ENCODE assay signal across 8 cellular contexts in the genomic region with DNA sequence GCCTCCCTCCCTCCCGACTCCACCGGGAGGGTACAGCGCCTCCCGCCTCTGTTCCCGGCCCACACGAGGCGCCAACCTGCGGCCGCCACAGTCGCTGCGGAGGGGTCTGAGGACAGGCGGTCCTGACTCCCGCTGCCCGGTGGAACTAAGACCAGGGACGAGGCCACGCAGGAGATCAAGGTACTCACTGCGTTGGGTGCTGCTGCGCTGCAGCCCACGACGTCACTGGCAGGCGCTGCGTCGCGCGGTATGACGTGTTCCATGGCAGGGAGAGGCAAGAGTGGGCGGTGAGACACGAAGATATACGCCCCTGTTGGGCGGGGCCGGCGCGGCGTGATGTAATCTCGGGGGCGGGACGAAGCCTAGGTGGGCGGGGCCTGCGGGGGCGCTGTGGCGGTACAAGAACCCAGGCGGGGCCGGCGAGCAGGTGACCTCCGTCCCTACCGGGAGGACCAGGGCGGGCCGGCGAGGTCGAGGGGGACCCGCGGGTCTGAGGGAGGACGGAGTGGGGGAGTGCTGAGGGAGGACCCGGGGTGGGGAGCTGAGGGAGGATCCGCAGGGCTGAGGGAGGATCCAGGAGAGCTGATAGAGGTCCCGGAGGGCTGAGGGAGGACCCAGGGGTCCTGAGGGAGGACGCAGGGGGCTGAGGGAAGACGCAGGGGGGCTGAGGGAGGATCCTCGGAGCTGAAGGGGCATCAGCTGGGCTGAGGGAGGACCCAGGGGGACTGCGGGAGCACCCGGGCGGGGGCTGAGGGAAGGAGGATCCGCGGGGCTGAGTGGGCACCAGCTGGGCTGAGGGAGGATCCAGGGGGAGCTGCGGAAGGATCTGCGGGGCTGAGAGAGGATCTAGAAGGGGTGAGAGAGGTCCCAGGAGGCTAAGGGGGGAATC. TPM values are rescaled to one million over a fixed set of nuclear protein-coding genes. Genes with fewer than 3 reads are reported as not detected.
DNase-seq lines count a peak whose midpoint lies in the region; ATAC-seq and TF ChIP-seq lines count a peak whose summit lies in the region.

Gene MRPL55, minus strand, starts transcription at position 227 of the 889 bp plus-strand sequence. CDS start 1,039 bp downstream, outside the sequence.

- peak within 1 kb of the TSS; percentile 93 to 98 (median 94) for H3K4me3 ChIP-seq in right lobe of liver

- H3K27ac ChIP-seq in right lobe of liver, result peak within 1 kb of the TSS; percentile 87 to 92 (median 88)

- H3K9me3 ChIP-seq in right lobe of liver, result no peaks in the 10 kb centered on the region

- H3K27me3 ChIP-seq in right lobe of liver, result no peaks in the 10 kb centered on the region

- WGBS in right lobe of liver (ENCODE audit: insufficient coverage, low coverage, low lambda C conversion rate, missing lambda C conversion rate), result 2% methylated on average over 43 of the region's 66 CpGs

- TF ChIP-seq POLR2A in right lobe of liver (IDR thresholded peaks at IDR 0.05), result peak; percentile 90

- DNase-seq in CD1c-positive myeloid dendritic cell (ENCODE audit: extremely low spot score) (peak; percentile 99), NCI-H82 (lab: John Stamatoyannopoulos, UW) (peak; percentile 98), dermis microvascular lymphatic vessel endothelial cell (ENCODE audit: low read depth in 2 of 2) (peak; percentile 91 to 97), right lobe of liver (peak; percentile 99)
- DNase-seq in activated CD4-positive, alpha-beta T cell treated with anti-CD3 and anti-CD28 coated beads, Interleukin-2, amount 50 U/mL, for 48 hours, result peak; percentile 97 to 99
- DNase-seq in stimulated activated CD4-positive, alpha-beta T cell treated with anti-CD3 and anti-CD28 coated beads, Interleukin-4, amount 100 ng/mL, for 4 hours, result peak; percentile 98

- H3K36me3 ChIP-seq in right lobe of liver, result peaks cover 0 to 12% (median 2%) of the 10 kb centered on the region in 4 donors

- intact Hi-C loops in right lobe of liver (cut with DNase I), result no loop called here

- H3K4me1 ChIP-seq in right lobe of liver, result peaks cover 0 to 17% (median 4%) of the 10 kb centered on the region in 4 donors

- peak in 2 of 4 donors; percentile 14 to 22 for TF ChIP-seq CTCF in right lobe of liver (IDR thresholded peaks at IDR 0.05)

- ATAC-seq in GM19438 (IDR thresholded peaks at IDR 0.05; ENCODE audit: low read depth, unreplicated experiment) (peak; percentile 87), HG03575 (IDR thresholded peaks at IDR 0.05; ENCODE audit: extremely low read depth, insufficient number of reproducible peaks, low FRiP score, unreplicated experiment) (peak; percentile 59), right lobe of liver (peak; percentile 97 to 99 (median 98))

RNA-seq across cellular contexts. Expression of gene MRPL55, which starts in this region (rescaled TPM):
- total RNA-seq in dermis microvascular lymphatic vessel endothelial cell (35.8 and 47.0 TPM in 2 replicates), right lobe of liver (10 to 100 TPM; 24.2 to 75.9 (median 38.0) TPM)

Comparison
In these comparisons a context has a peak if more than half of its experiments do, and no peak if none do; other contexts are left out.
1. Peak in every context shown above with its lines: DNase-seq, ATAC-seq, H3K4me3 ChIP-seq and H3K27ac ChIP-seq.